ENCODE assay signal across 26 cellular contexts in the genomic region with DNA sequence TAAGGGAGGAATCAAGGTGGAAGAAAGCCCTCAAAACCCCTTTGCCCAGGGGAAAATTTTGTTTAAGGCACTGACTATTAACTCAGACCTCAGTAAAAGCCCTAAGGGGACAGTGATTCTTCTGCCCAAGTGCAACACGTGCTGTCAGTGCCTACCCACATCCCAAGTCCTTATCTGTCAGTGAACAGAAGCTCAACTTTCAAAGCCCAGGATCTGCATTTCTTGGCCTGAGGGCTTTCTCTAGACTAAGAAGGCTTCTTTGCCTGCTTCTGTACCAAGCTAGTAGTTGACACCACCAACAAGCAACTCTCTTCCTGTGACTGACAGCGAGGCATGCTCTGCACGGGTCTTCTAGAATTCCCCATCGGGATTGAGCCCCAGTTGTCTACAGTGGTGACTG.
"Had no signal": no experiment of that assay in that cellular context is flagged by ENCODE, and none has a peak within 500 bp of the region (broad histone marks: within the 10 kb centered on the region; RNA-seq: fewer than 3 reads in every experiment).

No MANE protein-coding gene starts in this region.

- H3K36me3 ChIP-seq: Peyer's patch, WERI-Rb-1 had no signal

- FAIRE-seq: bronchial epithelial cell had no signal

- DNase-seq: activated CD4-positive, alpha-beta memory T cell treated with anti-CD3 and anti-CD28 coated beads, Interleukin-2, amount 10 ng/mL, durations not matched to agents 7 days and 5 days; activated CD4-positive, alpha-beta T cell treated with anti-CD3 and anti-CD28 coated beads for 1 hour; activated CD4-positive, alpha-beta T cell treated with anti-CD3 and anti-CD28 coated beads for 48 hours; activated CD4-positive, CD25-positive, alpha-beta regulatory T cell; activated CD8-positive, alpha-beta memory T cell treated with anti-CD3 and anti-CD28 coated beads for 24 hours; activated CD8-positive, alpha-beta memory T cell treated with anti-CD3 and anti-CD28 coated beads, Interleukin-2, amount 10 ng/mL, durations not matched to agents 7 days and 5 days; activated CD8-positive, alpha-beta memory T cell treated with anti-CD3 and anti-CD28 coated beads, Interleukin-2, amount 50 U/mL, for 48 hours; activated effector memory CD4-positive, alpha-beta T cell treated with Interleukin-2 at 50 U/mL for 16 hours; activated naive CD4-positive, alpha-beta T cell treated with anti-CD3 and anti-CD28 coated beads, Interleukin-2, amount 10 ng/mL, durations not matched to agents 7 days and 5 days; activated naive CD8-positive, alpha-beta T cell treated with anti-CD3 and anti-CD28 coated beads, Interleukin-2, amount 50 U/mL, for 24 hours; activated T-cell treated with anti-CD3 and anti-CD28 coated beads, Interleukin-2, amount 50 U/mL, for 48 hours; anterior cingulate cortex; caudate nucleus; Karpas-422; KBM-7; NCI-H2081; NCI-H226; NCI-H446 treated with DMSO at 0.1 percent for 48 hours; NCI-H524; PC-3; Peyer's patch; T1000; WERI-Rb-1 had no signal

- H3K9me3 ChIP-seq: Peyer's patch had no signal

- H3K4me1 ChIP-seq: Peyer's patch had no signal

- H3K4me3 ChIP-seq: Peyer's patch, SK-N-MC had no signal

- ATAC-seq: activated CD8-positive, alpha-beta memory T cell treated with anti-CD3 and anti-CD28 coated beads, Interleukin-2, amount 10 ng/mL, durations not matched to agents 7 days and 5 days; activated naive CD8-positive, alpha-beta T cell treated with anti-CD3 and anti-CD28 coated beads, Interleukin-2, amount 50 U/mL, for 24 hours; PC-3 had no signal

- H3K27ac ChIP-seq: Peyer's patch, RWPE1, SK-N-MC, WERI-Rb-1 had no signal

- H3K27me3 ChIP-seq: Peyer's patch had no signal
